In the genomic region with DNA sequence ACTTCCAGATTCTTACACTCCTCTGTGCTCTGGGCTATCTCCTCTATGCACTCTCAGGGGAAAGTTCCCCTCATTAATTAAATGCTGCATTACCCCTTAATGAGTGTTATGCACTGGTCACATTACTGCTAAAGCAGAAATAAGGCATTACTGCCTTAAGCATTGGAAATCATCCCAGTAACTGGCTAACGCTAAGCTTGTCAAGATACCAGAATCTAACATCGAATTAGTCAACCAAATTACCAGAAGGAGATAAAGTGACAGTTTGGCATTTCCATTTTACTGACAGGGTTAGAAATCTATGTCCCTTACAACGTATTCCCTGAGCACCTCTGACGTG, we compare ENCODE assay signal across 13 cellular contexts.
DNase-seq lines count a peak whose midpoint lies in the region; ATAC-seq and TF ChIP-seq lines count a peak whose summit lies in the region.
"Had no signal": no experiment of that assay in that cellular context is flagged by ENCODE, and none has a peak within 500 bp of the region (broad histone marks: within the 10 kb centered on the region; RNA-seq: fewer than 3 reads in every experiment).

No MANE protein-coding gene starts in this region.

- H4K91ac ChIP-seq in IMR-90 (ENCODE audit: insufficient read depth, low read depth, low read length), result no peak overlapping the region

- in situ Hi-C loops in IMR-90 (cut with MboI; ENCODE audit: low sequenced_read_pairs), result no loop called here

- no peak overlapping the region for H2AK9ac ChIP-seq in IMR-90 (replicated peaks; ENCODE audit: low read depth, low read length, poor library complexity)

- no peak for TF ChIP-seq RAD21 in IMR-90 (IDR thresholded peaks at IDR 0.05; ENCODE audit: low read length)

- no peaks in the 10 kb centered on the region for H3K36me3 Mint-ChIP-seq in activated CD4-positive, alpha-beta T cell treated with anti-CD3 and anti-CD28 coated beads, Interleukin-2, amount 10 ng/mL, durations not matched to agents 24 days and 14 days (ENCODE audit: low read depth)
- H3K36me3 Mint-ChIP-seq in neural progenitor cell, result peaks cover 1% of the 10 kb centered on the region
- H3K36me3 Mint-ChIP-seq: memory B cell had no signal

- H3K23ac ChIP-seq in IMR-90 (ENCODE audit: low read depth, low read length), result no peak overlapping the region

- CTCF ChIA-PET in IMR-90 (lab: Yijun Ruan, JAX), result interaction anchor here (0.7 to 1.9 kb wide), 4 partner anchors 11 to 1185 kb away, joined by 3 to 7 read pairs (median 5); no protein-coding TSS in a partner anchor

- H3F3A ChIP-seq in neural progenitor cell (ENCODE audit: low read depth), result peaks cover 27% of the 10 kb centered on the region

- H3K27me3 ChIP-seq in IMR-90 (ENCODE audit: control insufficient read depth, insufficient read depth, low read length) (no peaks in the 10 kb centered on the region), adipocyte (replicated peaks; ENCODE audit: control insufficient read depth, insufficient read depth, low read length) (no peaks in the 10 kb centered on the region), neural progenitor cell (no peaks in the 10 kb centered on the region)

- no peak overlapping the region for H3K4ac ChIP-seq in IMR-90 (ENCODE audit: low read depth, low read length)

- peaks cover 6% of the 10 kb centered on the region for H3K27me3 Mint-ChIP-seq in activated CD4-positive, alpha-beta T cell treated with anti-CD3 and anti-CD28 coated beads, Interleukin-2, amount 10 ng/mL, durations not matched to agents 24 days and 14 days
- H3K27me3 Mint-ChIP-seq in neural progenitor cell (ENCODE audit: insufficient read depth, low read depth), result peaks cover 2% of the 10 kb centered on the region

- POLR2A ChIA-PET in IMR-90 (lab: Charles Lee; ENCODE audit: unreplicated experiment), result no interaction called here

- no peaks in the 10 kb centered on the region for H3K9me1 ChIP-seq in IMR-90 (ENCODE audit: insufficient read depth, low read length)

- BruUV-seq in IMR-90 (replicated peaks; lab: Mats Ljungman, UMichigan), result no TSS peak

- H3K56ac ChIP-seq in IMR-90 (ENCODE audit: extremely low read depth, insufficient read depth, low read length), result no peak overlapping the region

- H3K4me2 ChIP-seq in IMR-90 (ENCODE audit: low read depth, low read length), result no peak overlapping the region
- H3K4me2 ChIP-seq in neural progenitor cell, result peak overlapping the region; percentile 21

- H3K4me3 ChIP-seq in IMR-90 (ENCODE audit: insufficient read depth, low read depth, low read length) (no peak overlapping the region), adipocyte (ENCODE audit: low read length) (peak overlapping the region; percentile 4), neural progenitor cell (no peak overlapping the region)
- H3K4me3 ChIP-seq: gastroesophageal sphincter had no signal

- H3K27ac ChIP-seq in IMR-90 (ENCODE audit: insufficient read depth, low read length) (no peak overlapping the region), neural progenitor cell (no peak overlapping the region)

- peak overlapping the region in 1 of 2 experiments; percentile 60; a peak in 1 of 4 replicates for H4K8ac ChIP-seq in IMR-90 (ENCODE audit: low read depth in 2 of 2, low read length in 2 of 2)

- no peaks in the 10 kb centered on the region for H3K79me2 ChIP-seq in neural progenitor cell (ENCODE audit: low read depth)

- DNase-seq in activated CD4-positive, alpha-beta T cell treated with anti-CD3 and anti-CD28 coated beads, Interleukin-2, amount 10 ng/mL, durations not matched to agents 24 days and 14 days, result no peak
- no peak for DNase-seq in activated CD4-positive, alpha-beta T cell treated with anti-CD3 and anti-CD28 coated beads, Interleukin-2, amount 50 U/mL, for 48 hours
- DNase-seq in IMR-90 (no peak), adipocyte (ENCODE audit: low read depth) (no peak), neural progenitor cell (ENCODE audit: low spot score) (no peak), ecto neural progenitor cell (ENCODE audit: low spot score) (no peak), NCI-H524 treated with DMSO at 0.1 percent for 48 hours (lab: John Stamatoyannopoulos, UW) (no peak)
- DNase-seq: NCI-H1092 treated with DMSO at 0.1 percent for 48 hours, NCI-H2171 treated with DMSO at 0.1 percent for 48 hours had no signal

- H2AFZ ChIP-seq in IMR-90 (replicated peaks; ENCODE audit: low read length, poor library complexity) (no peak overlapping the region), neural progenitor cell (replicated peaks) (no peak overlapping the region)

- no peaks in the 10 kb centered on the region for H3K79me1 ChIP-seq in IMR-90 (ENCODE audit: low read depth in 1 of 2, low read length in 2 of 2)

- H3K9ac ChIP-seq in IMR-90 (ENCODE audit: low read depth, low read length) (no peak overlapping the region), adipocyte (ENCODE audit: low read length) (no peak overlapping the region), neural progenitor cell (no peak overlapping the region)

- TF ChIP-seq POLR2A in IMR-90 (IDR thresholded peaks at IDR 0.05; ENCODE audit: low read depth, low read length), result no peak

- dilution Hi-C loops in IMR-90 (cut with HindIII; ENCODE audit: low sequenced_read_pairs, unreplicated experiment), result no loop called here

- peak overlapping the region; percentile 70 for H3K27ac Mint-ChIP-seq in activated CD4-positive, alpha-beta T cell treated with anti-CD3 and anti-CD28 coated beads, Interleukin-2, amount 10 ng/mL, durations not matched to agents 24 days and 14 days
- peak overlapping the region; percentile 9 for H3K27ac Mint-ChIP-seq in neural progenitor cell
- H3K27ac Mint-ChIP-seq: endodermal cell, memory B cell had no signal

- H3K4me1 Mint-ChIP-seq in activated CD4-positive, alpha-beta T cell treated with anti-CD3 and anti-CD28 coated beads, Interleukin-2, amount 10 ng/mL, durations not matched to agents 24 days and 14 days, result peaks cover 35% of the 10 kb centered on the region
- H3K4me1 Mint-ChIP-seq in neural progenitor cell, result peaks cover 27% of the 10 kb centered on the region
- H3K4me1 Mint-ChIP-seq: memory B cell had no signal

- H3K9me3 ChIP-seq in IMR-90 (ENCODE audit: control insufficient read depth, insufficient read depth, low read length), result no peaks in the 10 kb centered on the region
- H3K9me3 ChIP-seq in adipocyte (ENCODE audit: control insufficient read depth, low read length), result no peaks in the 10 kb centered on the region
- no peaks in the 10 kb centered on the region for H3K9me3 ChIP-seq in neural progenitor cell (ENCODE audit: low read depth)
- H3K9me3 ChIP-seq: gastroesophageal sphincter had no signal

- no peaks in the 10 kb centered on the region for H3K4me1 ChIP-seq in IMR-90 (ENCODE audit: control insufficient read depth, insufficient read depth, low read length)
- peaks cover 14% of the 10 kb centered on the region for H3K4me1 ChIP-seq in adipocyte (ENCODE audit: control insufficient read depth, insufficient read depth, low read length)
- peaks cover 23% of the 10 kb centered on the region for H3K4me1 ChIP-seq in neural progenitor cell
- H3K4me1 ChIP-seq: gastroesophageal sphincter had no signal

- no peak overlapping the region for H3K14ac ChIP-seq in IMR-90 (replicated peaks; ENCODE audit: low read depth, low read length)

- H3K9me3 Mint-ChIP-seq in activated CD4-positive, alpha-beta T cell treated with anti-CD3 and anti-CD28 coated beads, Interleukin-2, amount 10 ng/mL, durations not matched to agents 24 days and 14 days, result peaks cover 7% of the 10 kb centered on the region
- H3K9me3 Mint-ChIP-seq in neural progenitor cell, result peaks cover 27% of the 10 kb centered on the region
- H3K9me3 Mint-ChIP-seq: memory B cell had no signal

- no peak overlapping the region for H2BK20ac ChIP-seq in IMR-90 (ENCODE audit: low read depth, low read length)

- H2BK5ac ChIP-seq in IMR-90 (ENCODE audit: low read depth, low read length, poor library complexity, severe bottlenecking), result no peak overlapping the region

- TF ChIP-seq CTCF in IMR-90 (conservative IDR thresholded peaks at IDR 0.05; ENCODE audit: low read depth, low read length) (no peak), neural progenitor cell (IDR thresholded peaks at IDR 0.05) (no peak)

- no peak overlapping the region for H3K18ac ChIP-seq in IMR-90 (ENCODE audit: low read depth, low read length)

- H2BK15ac ChIP-seq in IMR-90 (ENCODE audit: low read depth, low read length), result no peak overlapping the region

- no peaks in the 10 kb centered on the region for H4K20me1 ChIP-seq in IMR-90 (ENCODE audit: insufficient read depth, low read length)
- no peaks in the 10 kb centered on the region for H4K20me1 ChIP-seq in neural progenitor cell (ENCODE audit: low read depth)

- H3K4me3 Mint-ChIP-seq in activated CD4-positive, alpha-beta T cell treated with anti-CD3 and anti-CD28 coated beads, Interleukin-2, amount 10 ng/mL, durations not matched to agents 24 days and 14 days, result peak overlapping the region; percentile 65
- no peak overlapping the region for H3K4me3 Mint-ChIP-seq in neural progenitor cell
- H3K4me3 Mint-ChIP-seq: endodermal cell, memory B cell had no signal

- H4K5ac ChIP-seq in IMR-90 (ENCODE audit: low read depth, low read length), result no peak overlapping the region

- H3K36me3 ChIP-seq in IMR-90 (ENCODE audit: control insufficient read depth, insufficient read depth, low read length) (no peaks in the 10 kb centered on the region), adipocyte (ENCODE audit: control insufficient read depth, insufficient read depth, low read length, severe bottlenecking) (no peaks in the 10 kb centered on the region), neural progenitor cell (no peaks in the 10 kb centered on the region)
- H3K36me3 ChIP-seq: gastroesophageal sphincter had no signal

- intact Hi-C loops in activated CD4-positive, alpha-beta T cell treated with anti-CD3 and anti-CD28 coated beads, Interleukin-2, amount 10 ng/mL, durations not matched to agents 24 days and 14 days (cut with micrococcal nuclease), result loop anchor here (5.0 to 10.0 kb wide), 6 partner anchors 37 to 1319 kb away; a partner anchor contains a TSS
- intact Hi-C loops in IMR-90 (cut with micrococcal nuclease), result loop anchor here (10.0 kb wide), 1 partner anchor 299 kb away; a partner anchor contains a TSS

- H2BK120ac ChIP-seq in IMR-90 (ENCODE audit: low read depth, low read length), result 0 out of 2 replicates have a peak overlapping the region, but pooled peaks have one; percentile 1

- H2AK5ac ChIP-seq in IMR-90 (ENCODE audit: low read depth, low read length), result no peak overlapping the region

- ATAC-seq in IMR-90 (ENCODE audit: low read depth) (no peak), HG02678 (IDR thresholded peaks at IDR 0.05; ENCODE audit: unreplicated experiment) (no peak)

- no CpG with 5 or more reads among the region's 4 CpGs for WGBS in IMR-90 (ENCODE audit: extremely low coverage in 2 of 2, insufficient read length in 1 of 2), 2 experiments

TF ChIP-seq in IMR-90, 13 proteins besides CTCF, POLR2A, EP300 and RAD21 (continues in another document):
- TF ChIP-seq MAZ (IDR thresholded peaks at IDR 0.05; ENCODE audit: borderline replicate concordance, low read depth, low read length) (no peak), RFX5 (IDR thresholded peaks at IDR 0.05; ENCODE audit: low read depth, low read length) (no peak), FOS (IDR thresholded peaks at IDR 0.05; ENCODE audit: low read depth, low read length) (no peak), NFE2L2 (IDR thresholded peaks at IDR 0.05; ENCODE audit: low read depth, low read length) (no peak), SMC3 (IDR thresholded peaks at IDR 0.05; ENCODE audit: low read depth, low read length) (no peak), CHD1 (IDR thresholded peaks at IDR 0.05; ENCODE audit: low read depth, low read length) (no peak), RCOR1 (IDR thresholded peaks at IDR 0.05; ENCODE audit: insufficient replicate concordance, low read length) (no peak)
